1 cellular context compared by ENCODE assay signal in the genomic region with DNA sequence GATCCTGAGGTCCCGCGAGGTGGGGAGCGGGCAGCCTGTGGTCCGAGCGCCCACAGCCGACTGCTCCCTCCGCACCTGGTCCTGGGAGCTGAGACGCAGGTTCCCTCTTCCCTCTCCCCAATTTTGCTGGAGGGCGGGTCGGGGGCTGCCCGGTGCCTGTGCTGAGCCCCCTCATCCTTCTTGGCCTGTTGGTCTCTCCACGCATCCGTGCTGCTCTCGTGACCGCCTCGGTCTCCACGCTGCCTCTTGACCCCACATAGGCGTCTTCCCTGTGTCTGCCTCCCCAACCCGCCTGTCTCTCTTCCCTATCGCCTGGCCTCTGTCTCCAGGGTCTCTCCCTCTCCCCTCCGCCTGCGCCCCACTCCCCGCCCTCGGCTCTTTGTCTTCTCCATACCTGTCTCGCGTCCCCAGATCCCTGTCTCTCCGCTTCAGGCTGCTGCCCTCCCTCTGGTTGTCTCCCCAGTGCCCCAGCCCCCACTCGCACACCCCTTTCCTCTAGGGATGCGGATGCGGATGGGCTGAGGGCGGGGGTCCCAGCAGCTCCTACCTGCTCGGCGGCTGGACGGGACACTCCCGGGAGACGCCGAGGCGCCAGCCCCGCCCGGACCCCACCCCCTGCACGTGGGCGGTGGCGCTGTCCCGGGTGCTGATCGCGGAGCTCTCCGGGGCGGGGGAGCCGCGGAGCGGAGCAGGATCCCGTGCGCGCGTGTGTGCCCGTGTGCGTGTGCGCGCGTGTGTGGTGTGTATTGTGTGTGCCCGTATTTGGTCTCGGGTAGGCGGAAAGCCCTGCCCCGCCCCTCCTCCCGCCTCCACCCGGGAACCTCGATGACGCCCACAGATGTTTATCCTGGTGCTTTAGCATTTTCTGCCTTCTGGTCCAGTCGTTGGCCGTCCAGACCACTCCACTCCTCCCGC.
TF ChIP-seq lines count a peak whose summit lies in the region.

A gene (minus strand): TSS at position 720 of the 915 bp plus-strand sequence. CDS start 1,248 bp downstream, outside the sequence.

TF ChIP-seq in K562, 482 proteins besides CTCF, POLR2A, EP300 and RAD21 (continued from another document and continues in another):
- TF ChIP-seq, protein P1, sequence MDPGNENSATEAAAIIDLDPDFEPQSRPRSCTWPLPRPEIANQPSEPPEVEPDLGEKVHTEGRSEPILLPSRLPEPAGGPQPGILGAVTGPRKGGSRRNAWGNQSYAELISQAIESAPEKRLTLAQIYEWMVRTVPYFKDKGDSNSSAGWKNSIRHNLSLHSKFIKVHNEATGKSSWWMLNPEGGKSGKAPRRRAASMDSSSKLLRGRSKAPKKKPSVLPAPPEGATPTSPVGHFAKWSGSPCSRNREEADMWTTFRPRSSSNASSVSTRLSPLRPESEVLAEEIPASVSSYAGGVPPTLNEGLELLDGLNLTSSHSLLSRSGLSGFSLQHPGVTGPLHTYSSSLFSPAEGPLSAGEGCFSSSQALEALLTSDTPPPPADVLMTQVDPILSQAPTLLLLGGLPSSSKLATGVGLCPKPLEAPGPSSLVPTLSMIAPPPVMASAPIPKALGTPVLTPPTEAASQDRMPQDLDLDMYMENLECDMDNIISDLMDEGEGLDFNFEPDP (CRISPR knock-in tag; IDR thresholded peaks at IDR 0.05) = no peak
- TF ChIP-seq DPF2 (IDR thresholded peaks at IDR 0.05) = no peak
- TF ChIP-seq IFI16 (CRISPR knock-in tag; IDR thresholded peaks at IDR 0.05) = no peak
- TF ChIP-seq, protein P2, sequence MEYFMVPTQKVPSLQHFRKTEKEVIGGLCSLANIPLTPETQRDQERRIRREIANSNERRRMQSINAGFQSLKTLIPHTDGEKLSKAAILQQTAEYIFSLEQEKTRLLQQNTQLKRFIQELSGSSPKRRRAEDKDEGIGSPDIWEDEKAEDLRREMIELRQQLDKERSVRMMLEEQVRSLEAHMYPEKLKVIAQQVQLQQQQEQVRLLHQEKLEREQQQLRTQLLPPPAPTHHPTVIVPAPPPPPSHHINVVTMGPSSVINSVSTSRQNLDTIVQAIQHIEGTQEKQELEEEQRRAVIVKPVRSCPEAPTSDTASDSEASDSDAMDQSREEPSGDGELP (CRISPR knock-in tag; IDR thresholded peaks at IDR 0.05; ENCODE audit: borderline replicate concordance) = peak; percentile 81
- TF ChIP-seq FOXP1 (CRISPR knock-in tag; IDR thresholded peaks at IDR 0.05) = peak; percentile 61; the same call in 1 of the 2 replicates
- no peak for TF ChIP-seq MYBL2 (IDR thresholded peaks at IDR 0.05; ENCODE audit: low read depth)
- TF ChIP-seq MYBL2 (CRISPR knock-in tag; IDR thresholded peaks at IDR 0.05; ENCODE audit: borderline replicate concordance) = no peak
- no peak for TF ChIP-seq SUPT5H (IDR thresholded peaks at IDR 0.05)
- TF ChIP-seq SRF (CRISPR knock-in tag; IDR thresholded peaks at IDR 0.05) = peak in 1 of 2 experiments; percentile 83; a peak in 2 of 4 replicates
- TF ChIP-seq, protein P3, sequence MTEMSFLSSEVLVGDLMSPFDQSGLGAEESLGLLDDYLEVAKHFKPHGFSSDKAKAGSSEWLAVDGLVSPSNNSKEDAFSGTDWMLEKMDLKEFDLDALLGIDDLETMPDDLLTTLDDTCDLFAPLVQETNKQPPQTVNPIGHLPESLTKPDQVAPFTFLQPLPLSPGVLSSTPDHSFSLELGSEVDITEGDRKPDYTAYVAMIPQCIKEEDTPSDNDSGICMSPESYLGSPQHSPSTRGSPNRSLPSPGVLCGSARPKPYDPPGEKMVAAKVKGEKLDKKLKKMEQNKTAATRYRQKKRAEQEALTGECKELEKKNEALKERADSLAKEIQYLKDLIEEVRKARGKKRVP (CRISPR knock-in tag; IDR thresholded peaks at IDR 0.05) = no peak
- TF ChIP-seq, protein P4, sequence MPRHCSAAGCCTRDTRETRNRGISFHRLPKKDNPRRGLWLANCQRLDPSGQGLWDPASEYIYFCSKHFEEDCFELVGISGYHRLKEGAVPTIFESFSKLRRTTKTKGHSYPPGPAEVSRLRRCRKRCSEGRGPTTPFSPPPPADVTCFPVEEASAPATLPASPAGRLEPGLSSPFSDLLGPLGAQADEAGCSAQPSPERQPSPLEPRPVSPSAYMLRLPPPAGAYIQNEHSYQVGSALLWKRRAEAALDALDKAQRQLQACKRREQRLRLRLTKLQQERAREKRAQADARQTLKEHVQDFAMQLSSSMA (CRISPR knock-in tag; IDR thresholded peaks at IDR 0.05) = no peak
- TF ChIP-seq, protein P5, sequence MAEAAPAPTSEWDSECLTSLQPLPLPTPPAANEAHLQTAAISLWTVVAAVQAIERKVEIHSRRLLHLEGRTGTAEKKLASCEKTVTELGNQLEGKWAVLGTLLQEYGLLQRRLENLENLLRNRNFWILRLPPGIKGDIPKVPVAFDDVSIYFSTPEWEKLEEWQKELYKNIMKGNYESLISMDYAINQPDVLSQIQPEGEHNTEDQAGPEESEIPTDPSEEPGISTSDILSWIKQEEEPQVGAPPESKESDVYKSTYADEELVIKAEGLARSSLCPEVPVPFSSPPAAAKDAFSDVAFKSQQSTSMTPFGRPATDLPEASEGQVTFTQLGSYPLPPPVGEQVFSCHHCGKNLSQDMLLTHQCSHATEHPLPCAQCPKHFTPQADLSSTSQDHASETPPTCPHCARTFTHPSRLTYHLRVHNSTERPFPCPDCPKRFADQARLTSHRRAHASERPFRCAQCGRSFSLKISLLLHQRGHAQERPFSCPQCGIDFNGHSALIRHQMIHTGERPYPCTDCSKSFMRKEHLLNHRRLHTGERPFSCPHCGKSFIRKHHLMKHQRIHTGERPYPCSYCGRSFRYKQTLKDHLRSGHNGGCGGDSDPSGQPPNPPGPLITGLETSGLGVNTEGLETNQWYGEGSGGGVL (CRISPR knock-in tag; IDR thresholded peaks at IDR 0.05) = no peak
- peak; percentile 74 to 99; a peak in 3 of 4 replicates for TF ChIP-seq HDAC1 (IDR thresholded peaks at IDR 0.05)
- TF ChIP-seq CBFA2T3 (IDR thresholded peaks at IDR 0.05) = no peak
- no peak for TF ChIP-seq PML (IDR thresholded peaks at IDR 0.05; ENCODE audit: low read length)
- no peak for TF ChIP-seq TCF3 (CRISPR knock-in tag; IDR thresholded peaks at IDR 0.05)
- TF ChIP-seq TARDBP (IDR thresholded peaks at IDR 0.05) = no peak
- TF ChIP-seq RUNX1 (IDR thresholded peaks at IDR 0.05; ENCODE audit: low read depth) = no peak
- TF ChIP-seq PRPF4 (IDR thresholded peaks at IDR 0.05; ENCODE audit: insufficient read depth, low read depth, low read length, poor library complexity, severe bottlenecking) = no peak
- TF ChIP-seq, protein P6, sequence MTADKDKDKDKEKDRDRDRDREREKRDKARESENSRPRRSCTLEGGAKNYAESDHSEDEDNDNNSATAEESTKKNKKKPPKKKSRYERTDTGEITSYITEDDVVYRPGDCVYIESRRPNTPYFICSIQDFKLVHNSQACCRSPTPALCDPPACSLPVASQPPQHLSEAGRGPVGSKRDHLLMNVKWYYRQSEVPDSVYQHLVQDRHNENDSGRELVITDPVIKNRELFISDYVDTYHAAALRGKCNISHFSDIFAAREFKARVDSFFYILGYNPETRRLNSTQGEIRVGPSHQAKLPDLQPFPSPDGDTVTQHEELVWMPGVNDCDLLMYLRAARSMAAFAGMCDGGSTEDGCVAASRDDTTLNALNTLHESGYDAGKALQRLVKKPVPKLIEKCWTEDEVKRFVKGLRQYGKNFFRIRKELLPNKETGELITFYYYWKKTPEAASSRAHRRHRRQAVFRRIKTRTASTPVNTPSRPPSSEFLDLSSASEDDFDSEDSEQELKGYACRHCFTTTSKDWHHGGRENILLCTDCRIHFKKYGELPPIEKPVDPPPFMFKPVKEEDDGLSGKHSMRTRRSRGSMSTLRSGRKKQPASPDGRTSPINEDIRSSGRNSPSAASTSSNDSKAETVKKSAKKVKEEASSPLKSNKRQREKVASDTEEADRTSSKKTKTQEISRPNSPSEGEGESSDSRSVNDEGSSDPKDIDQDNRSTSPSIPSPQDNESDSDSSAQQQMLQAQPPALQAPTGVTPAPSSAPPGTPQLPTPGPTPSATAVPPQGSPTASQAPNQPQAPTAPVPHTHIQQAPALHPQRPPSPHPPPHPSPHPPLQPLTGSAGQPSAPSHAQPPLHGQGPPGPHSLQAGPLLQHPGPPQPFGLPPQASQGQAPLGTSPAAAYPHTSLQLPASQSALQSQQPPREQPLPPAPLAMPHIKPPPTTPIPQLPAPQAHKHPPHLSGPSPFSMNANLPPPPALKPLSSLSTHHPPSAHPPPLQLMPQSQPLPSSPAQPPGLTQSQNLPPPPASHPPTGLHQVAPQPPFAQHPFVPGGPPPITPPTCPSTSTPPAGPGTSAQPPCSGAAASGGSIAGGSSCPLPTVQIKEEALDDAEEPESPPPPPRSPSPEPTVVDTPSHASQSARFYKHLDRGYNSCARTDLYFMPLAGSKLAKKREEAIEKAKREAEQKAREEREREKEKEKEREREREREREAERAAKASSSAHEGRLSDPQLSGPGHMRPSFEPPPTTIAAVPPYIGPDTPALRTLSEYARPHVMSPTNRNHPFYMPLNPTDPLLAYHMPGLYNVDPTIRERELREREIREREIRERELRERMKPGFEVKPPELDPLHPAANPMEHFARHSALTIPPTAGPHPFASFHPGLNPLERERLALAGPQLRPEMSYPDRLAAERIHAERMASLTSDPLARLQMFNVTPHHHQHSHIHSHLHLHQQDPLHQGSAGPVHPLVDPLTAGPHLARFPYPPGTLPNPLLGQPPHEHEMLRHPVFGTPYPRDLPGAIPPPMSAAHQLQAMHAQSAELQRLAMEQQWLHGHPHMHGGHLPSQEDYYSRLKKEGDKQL (CRISPR knock-in tag; IDR thresholded peaks at IDR 0.05; ENCODE audit: borderline replicate concordance) = no peak
- TF ChIP-seq HSF4 (CRISPR knock-in tag; IDR thresholded peaks at IDR 0.05; ENCODE audit: borderline replicate concordance) = no peak
- peak; percentile 69 for TF ChIP-seq MYC (IDR thresholded peaks at IDR 0.05; ENCODE audit: low read depth, low read length)
- no peak for TF ChIP-seq MYC (CRISPR knock-in tag; IDR thresholded peaks at IDR 0.05; ENCODE audit: borderline replicate concordance, low read depth)
- no peak for TF ChIP-seq TBL1XR1 (IDR thresholded peaks at IDR 0.05; ENCODE audit: low read length in 2 of 2)
- no peak for TF ChIP-seq GTF2E2 (tag; IDR thresholded peaks at IDR 0.05)
- TF ChIP-seq, protein P7, sequence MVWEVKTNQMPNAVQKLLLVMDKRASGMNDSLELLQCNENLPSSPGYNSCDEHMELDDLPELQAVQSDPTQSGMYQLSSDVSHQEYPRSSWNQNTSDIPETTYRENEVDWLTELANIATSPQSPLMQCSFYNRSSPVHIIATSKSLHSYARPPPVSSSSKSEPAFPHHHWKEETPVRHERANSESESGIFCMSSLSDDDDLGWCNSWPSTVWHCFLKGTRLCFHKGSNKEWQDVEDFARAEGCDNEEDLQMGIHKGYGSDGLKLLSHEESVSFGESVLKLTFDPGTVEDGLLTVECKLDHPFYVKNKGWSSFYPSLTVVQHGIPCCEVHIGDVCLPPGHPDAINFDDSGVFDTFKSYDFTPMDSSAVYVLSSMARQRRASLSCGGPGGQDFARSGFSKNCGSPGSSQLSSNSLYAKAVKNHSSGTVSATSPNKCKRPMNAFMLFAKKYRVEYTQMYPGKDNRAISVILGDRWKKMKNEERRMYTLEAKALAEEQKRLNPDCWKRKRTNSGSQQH (CRISPR knock-in tag; IDR thresholded peaks at IDR 0.05) = peak; percentile 43; the same call in 1 of the 2 replicates
- TF ChIP-seq ZNF324 (CRISPR knock-in tag; IDR thresholded peaks at IDR 0.05) = no peak
- TF ChIP-seq TGIF2 (CRISPR knock-in tag; IDR thresholded peaks at IDR 0.05) = peak; percentile 88
- TF ChIP-seq RNF2 (IDR thresholded peaks at IDR 0.05) = no peak
- TF ChIP-seq, protein P8, sequence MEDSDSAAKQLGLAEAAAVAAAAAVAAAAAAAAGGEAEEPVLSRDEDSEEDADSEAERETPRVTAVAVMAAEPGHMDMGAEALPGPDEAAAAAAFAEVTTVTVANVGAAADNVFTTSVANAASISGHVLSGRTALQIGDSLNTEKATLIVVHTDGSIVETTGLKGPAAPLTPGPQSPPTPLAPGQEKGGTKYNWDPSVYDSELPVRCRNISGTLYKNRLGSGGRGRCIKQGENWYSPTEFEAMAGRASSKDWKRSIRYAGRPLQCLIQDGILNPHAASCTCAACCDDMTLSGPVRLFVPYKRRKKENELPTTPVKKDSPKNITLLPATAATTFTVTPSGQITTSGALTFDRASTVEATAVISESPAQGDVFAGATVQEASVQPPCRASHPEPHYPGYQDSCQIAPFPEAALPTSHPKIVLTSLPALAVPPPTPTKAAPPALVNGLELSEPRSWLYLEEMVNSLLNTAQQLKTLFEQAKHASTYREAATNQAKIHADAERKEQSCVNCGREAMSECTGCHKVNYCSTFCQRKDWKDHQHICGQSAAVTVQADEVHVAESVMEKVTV (CRISPR knock-in tag; IDR thresholded peaks at IDR 0.05) = no peak
- TF ChIP-seq RBM17 (IDR thresholded peaks at IDR 0.05; ENCODE audit: borderline replicate concordance, low read depth, low read length) = no peak
- TF ChIP-seq, protein P9, sequence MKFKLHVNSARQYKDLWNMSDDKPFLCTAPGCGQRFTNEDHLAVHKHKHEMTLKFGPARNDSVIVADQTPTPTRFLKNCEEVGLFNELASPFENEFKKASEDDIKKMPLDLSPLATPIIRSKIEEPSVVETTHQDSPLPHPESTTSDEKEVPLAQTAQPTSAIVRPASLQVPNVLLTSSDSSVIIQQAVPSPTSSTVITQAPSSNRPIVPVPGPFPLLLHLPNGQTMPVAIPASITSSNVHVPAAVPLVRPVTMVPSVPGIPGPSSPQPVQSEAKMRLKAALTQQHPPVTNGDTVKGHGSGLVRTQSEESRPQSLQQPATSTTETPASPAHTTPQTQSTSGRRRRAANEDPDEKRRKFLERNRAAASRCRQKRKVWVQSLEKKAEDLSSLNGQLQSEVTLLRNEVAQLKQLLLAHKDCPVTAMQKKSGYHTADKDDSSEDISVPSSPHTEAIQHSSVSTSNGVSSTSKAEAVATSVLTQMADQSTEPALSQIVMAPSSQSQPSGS (CRISPR knock-in tag; IDR thresholded peaks at IDR 0.05) = no peak; the same call in 1 of the 2 replicates
- no peak for TF ChIP-seq SAFB2 (IDR thresholded peaks at IDR 0.05; ENCODE audit: borderline replicate concordance, low read depth, low read length, severe bottlenecking)
- TF ChIP-seq TAL1 (IDR thresholded peaks at IDR 0.05) = no peak
- TF ChIP-seq, protein P10, sequence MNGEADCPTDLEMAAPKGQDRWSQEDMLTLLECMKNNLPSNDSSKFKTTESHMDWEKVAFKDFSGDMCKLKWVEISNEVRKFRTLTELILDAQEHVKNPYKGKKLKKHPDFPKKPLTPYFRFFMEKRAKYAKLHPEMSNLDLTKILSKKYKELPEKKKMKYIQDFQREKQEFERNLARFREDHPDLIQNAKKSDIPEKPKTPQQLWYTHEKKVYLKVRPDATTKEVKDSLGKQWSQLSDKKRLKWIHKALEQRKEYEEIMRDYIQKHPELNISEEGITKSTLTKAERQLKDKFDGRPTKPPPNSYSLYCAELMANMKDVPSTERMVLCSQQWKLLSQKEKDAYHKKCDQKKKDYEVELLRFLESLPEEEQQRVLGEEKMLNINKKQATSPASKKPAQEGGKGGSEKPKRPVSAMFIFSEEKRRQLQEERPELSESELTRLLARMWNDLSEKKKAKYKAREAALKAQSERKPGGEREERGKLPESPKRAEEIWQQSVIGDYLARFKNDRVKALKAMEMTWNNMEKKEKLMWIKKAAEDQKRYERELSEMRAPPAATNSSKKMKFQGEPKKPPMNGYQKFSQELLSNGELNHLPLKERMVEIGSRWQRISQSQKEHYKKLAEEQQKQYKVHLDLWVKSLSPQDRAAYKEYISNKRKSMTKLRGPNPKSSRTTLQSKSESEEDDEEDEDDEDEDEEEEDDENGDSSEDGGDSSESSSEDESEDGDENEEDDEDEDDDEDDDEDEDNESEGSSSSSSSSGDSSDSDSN (IDR thresholded peaks at IDR 0.05; ENCODE audit: borderline replicate concordance in 1 of 2, low read depth in 2 of 2, low read length in 2 of 2) = no peak
- no peak for TF ChIP-seq XRCC3 (IDR thresholded peaks at IDR 0.05)
- TF ChIP-seq ZNF282 (CRISPR knock-in tag; IDR thresholded peaks at IDR 0.05) = peak; percentile 29; the same call in 1 of the 2 replicates
- TF ChIP-seq DDX20 (tag; IDR thresholded peaks at IDR 0.05; ENCODE audit: low read depth) = no peak
